Comparison of ENCODE assay signal across 27 cellular contexts in genomic region chr1:87977145-87977544, GRCh38.
"Had no signal": no experiment of that assay in that cellular context is flagged by ENCODE, and none has a peak within 500 bp of the region (broad histone marks: within the 10 kb centered on the region; RNA-seq: fewer than 3 reads in every experiment).

No MANE protein-coding gene starts in this region.

- DNase-seq: activated CD4-positive, alpha-beta memory T cell treated with anti-CD3 and anti-CD28 coated beads, Interleukin-2, amount 10 ng/mL, durations not matched to agents 7 days and 5 days; activated CD4-positive, alpha-beta T cell treated with anti-CD3 and anti-CD28 coated beads for 1 hour; activated CD4-positive, alpha-beta T cell treated with anti-CD3 and anti-CD28 coated beads, Interleukin-2, amount 10 ng/mL, durations not matched to agents 7 days and 5 days; activated gamma-delta T cell treated with Interleukin-2 at 50 U/mL for 16 hours; activated naive CD4-positive, alpha-beta T cell treated with anti-CD3 and anti-CD28 coated beads, Interleukin-2, amount 50 U/mL, for 16 hours; activated T-cell treated with anti-CD3 and anti-CD28 coated beads, Interleukin-2, amount 50 U/mL, for 4 hours; amniotic stem cell; central memory CD4-positive, alpha-beta T cell; dermis blood vessel endothelial cell; effector CD4-positive, alpha-beta T cell; gastrocnemius medialis; glutamatergic neuron; kidney; left colon; midbrain; naive thymus-derived CD4-positive, alpha-beta T cell; ovary; stimulated activated CD4-positive, alpha-beta T cell treated with anti-CD3 and anti-CD28 coated beads, Interleukin-4, amount 100 ng/mL, for 24 hours; T-helper 17 cell; upper lobe of right lung had no signal

- H3K27ac ChIP-seq: epithelial cell of prostate, gastrocnemius medialis, ovary, skin epidermis, thoracic aorta, upper lobe of right lung had no signal

- FAIRE-seq: astrocyte, kidney had no signal

- H3K9me3 ChIP-seq: gastrocnemius medialis, ovary, thoracic aorta, upper lobe of right lung had no signal

- H3K4me1 ChIP-seq: gastrocnemius medialis, upper lobe of right lung had no signal

- ATAC-seq: activated T-cell treated with anti-CD3 and anti-CD28 coated beads, Interleukin-2, amount 50 U/mL, for 4 hours; activated T-helper 17 cell treated with anti-CD3 and anti-CD28 coated beads, Interleukin-2, amount 50 U/mL, for 72 hours; gastrocnemius medialis; left colon; naive thymus-derived CD4-positive, alpha-beta T cell; sciatic nerve; stimulated activated effector memory CD8-positive, alpha-beta T cell treated with anti-CD3 and anti-CD28 coated beads, Interleukin-12 subunit alpha, Interleukin-12 subunit beta, amount 100 ng/mL, for 72 hours; T-helper 17 cell; upper lobe of right lung had no signal

- H3K4me3 ChIP-seq: gastrocnemius medialis, ovary, skin epidermis, thoracic aorta, upper lobe of right lung had no signal

- H3K36me3 ChIP-seq: gastrocnemius medialis, ovary, thoracic aorta, upper lobe of right lung had no signal

- H3K27me3 ChIP-seq: gastrocnemius medialis, ovary, upper lobe of right lung had no signal
